In genomic region chr4:183920512-183920911, GRCh38 we compare ENCODE assay signal across 1 cellular context.
TF ChIP-seq lines count a peak whose summit lies in the region.

No MANE protein-coding gene starts in this region.

TF ChIP-seq in WTC11, 78 proteins besides CTCF, POLR2A, EP300 and RAD21 (continued from another document):
- TF ChIP-seq, protein P1, sequence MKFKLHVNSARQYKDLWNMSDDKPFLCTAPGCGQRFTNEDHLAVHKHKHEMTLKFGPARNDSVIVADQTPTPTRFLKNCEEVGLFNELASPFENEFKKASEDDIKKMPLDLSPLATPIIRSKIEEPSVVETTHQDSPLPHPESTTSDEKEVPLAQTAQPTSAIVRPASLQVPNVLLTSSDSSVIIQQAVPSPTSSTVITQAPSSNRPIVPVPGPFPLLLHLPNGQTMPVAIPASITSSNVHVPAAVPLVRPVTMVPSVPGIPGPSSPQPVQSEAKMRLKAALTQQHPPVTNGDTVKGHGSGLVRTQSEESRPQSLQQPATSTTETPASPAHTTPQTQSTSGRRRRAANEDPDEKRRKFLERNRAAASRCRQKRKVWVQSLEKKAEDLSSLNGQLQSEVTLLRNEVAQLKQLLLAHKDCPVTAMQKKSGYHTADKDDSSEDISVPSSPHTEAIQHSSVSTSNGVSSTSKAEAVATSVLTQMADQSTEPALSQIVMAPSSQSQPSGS (CRISPR knock-in tag; IDR thresholded peaks at IDR 0.05; ENCODE audit: borderline replicate concordance, low read depth): no peak
- TF ChIP-seq USF2 (CRISPR knock-in tag; IDR thresholded peaks at IDR 0.05) (no peak), ZMAT4 (CRISPR knock-in tag; IDR thresholded peaks at IDR 0.05) (no peak), SMAD4 (CRISPR knock-in tag; IDR thresholded peaks at IDR 0.05) (no peak), PRDM15 (CRISPR knock-in tag; IDR thresholded peaks at IDR 0.05) (no peak)
